In genomic region chr14:34662558-34663088, GRCh38 we compare ENCODE assay signal across 23 cellular contexts. TPM values are rescaled to one million over a fixed set of nuclear protein-coding genes. Genes with fewer than 3 reads are reported as not detected.
A peak's percentile ranks its signal among the peaks of the same experiment; 100 is the strongest.
DNase-seq lines count a peak whose midpoint lies in the region; ATAC-seq and TF ChIP-seq lines count a peak whose summit lies in the region.
"Had no signal": no experiment of that assay in that cellular context is flagged by ENCODE, and none has a peak within 500 bp of the region (broad histone marks: within the 10 kb centered on the region; RNA-seq: fewer than 3 reads in every experiment).

No MANE protein-coding gene starts in this region.

- no TSS peak for BruUV-seq in MCF 10A (replicated peaks; lab: Mats Ljungman, UMichigan)

- DNase-seq in MCF 10A (ENCODE audit: unreplicated experiment), result peak; percentile 47
- no peak for DNase-seq in breast epithelium (ENCODE audit: low spot score in 2 of 2)
- DNase-seq in central memory CD8-positive, alpha-beta T cell (ENCODE audit: low spot score in 2 of 2), result no peak
- DNase-seq in foreskin keratinocyte, result peak in 1 of 2 donors; percentile 42
- DNase-seq: CD4-positive, CD25-positive, alpha-beta regulatory T cell; DMS53; H9; HFFc6; NCI-H1105; NCI-H1436 treated with DMSO at 0.1 percent for 48 hours; NCI-H187 treated with DMSO at 0.1 percent for 48 hours; NCI-H524; NCI-H774; SJCRH30 had no signal

- H3K27ac ChIP-seq in breast epithelium, result no peak overlapping the region
- no peak overlapping the region for H3K27ac ChIP-seq in foreskin keratinocyte
- H3K27ac ChIP-seq: BLaER1, HL-60, KMS-11, SJCRH30 had no signal

- H3K27me3 ChIP-seq in breast epithelium, result no peaks in the 10 kb centered on the region
- no peaks in the 10 kb centered on the region for H3K27me3 ChIP-seq in foreskin keratinocyte
- H3K27me3 ChIP-seq: BLaER1, SJCRH30 had no signal

- no peaks in the 10 kb centered on the region for H3K27me3 Mint-ChIP-seq in MCF 10A (ENCODE audit: insufficient read depth, unreplicated experiment)
- no peaks in the 10 kb centered on the region for H3K27me3 Mint-ChIP-seq in central memory CD8-positive, alpha-beta T cell

- TF ChIP-seq CTCF in MCF 10A (IDR thresholded peaks at IDR 0.05; ENCODE audit: unreplicated experiment) (no peak), breast epithelium (IDR thresholded peaks at IDR 0.05) (no peak), foreskin keratinocyte (conservative IDR thresholded peaks at IDR 0.05) (no peak)

- no peaks in the 10 kb centered on the region for H3K36me3 Mint-ChIP-seq in MCF 10A (ENCODE audit: insufficient read depth, unreplicated experiment)
- no peaks in the 10 kb centered on the region for H3K36me3 Mint-ChIP-seq in central memory CD8-positive, alpha-beta T cell (ENCODE audit: insufficient read depth)
- H3K36me3 Mint-ChIP-seq: CD4-positive, CD25-positive, alpha-beta regulatory T cell; IgD-negative memory B cell had no signal

- no peak for ATAC-seq in central memory CD8-positive, alpha-beta T cell (replicated peaks; ENCODE audit: extremely low read depth, poor library complexity, severe bottlenecking)
- ATAC-seq in foreskin keratinocyte (peak; percentile 56), HG03571 (IDR thresholded peaks at IDR 0.05; ENCODE audit: unreplicated experiment) (no peak), HG02571 (IDR thresholded peaks at IDR 0.05; ENCODE audit: unreplicated experiment) (no peak), HG03280 (IDR thresholded peaks at IDR 0.05; ENCODE audit: unreplicated experiment) (no peak)
- ATAC-seq: SK-N-SH treated with all-trans-retinoic acid at 6 μM for 48 hours had no signal

- peaks cover 9% of the 10 kb centered on the region for H3K9me3 Mint-ChIP-seq in MCF 10A (ENCODE audit: unreplicated experiment)
- peaks cover 6% of the 10 kb centered on the region for H3K9me3 Mint-ChIP-seq in central memory CD8-positive, alpha-beta T cell
- H3K9me3 Mint-ChIP-seq: GM23338, H9 had no signal

- H3K4me1 ChIP-seq in breast epithelium (no peaks in the 10 kb centered on the region), foreskin keratinocyte (peaks cover 25% of the 10 kb centered on the region)

- H3K4me3 Mint-ChIP-seq in MCF 10A (ENCODE audit: unreplicated experiment), result no peak overlapping the region
- no peak overlapping the region for H3K4me3 Mint-ChIP-seq in central memory CD8-positive, alpha-beta T cell
- H3K4me3 Mint-ChIP-seq: CD4-positive, CD25-positive, alpha-beta regulatory T cell; GM23338; H9; HFFc6; IgD-negative memory B cell had no signal

- H3K4me1 Mint-ChIP-seq in MCF 10A (ENCODE audit: insufficient read depth, unreplicated experiment), result peaks cover 23% of the 10 kb centered on the region
- H3K4me1 Mint-ChIP-seq in central memory CD8-positive, alpha-beta T cell, result peaks cover 5% of the 10 kb centered on the region
- H3K4me1 Mint-ChIP-seq: GM23338, H9, IgD-negative memory B cell had no signal

- POLR2A ChIA-PET in MCF 10A (lab: Yijun Ruan, JAX), result interaction anchor here (0.5 to 1.5 kb wide), 7 partner anchors 9 to 384 kb away, joined by 3 to 7 read pairs (median 4); partner anchors contain the start of gene FAM177A1

- H3K27ac Mint-ChIP-seq in MCF 10A (ENCODE audit: low read depth, unreplicated experiment), result no peak overlapping the region
- H3K27ac Mint-ChIP-seq in central memory CD8-positive, alpha-beta T cell (ENCODE audit: low read depth), result peak overlapping the region; percentile 35
- H3K27ac Mint-ChIP-seq: GM23338, HFFc6, IgD-negative memory B cell had no signal

- no peak for TF ChIP-seq POLR2A in breast epithelium (IDR thresholded peaks at IDR 0.05)

- peaks cover 0 to 8% of the 10 kb centered on the region in 2 donors for H3K9me3 ChIP-seq in breast epithelium
- H3K9me3 ChIP-seq: SJCRH30 had no signal

- H3K4me3 ChIP-seq in breast epithelium, result no peak overlapping the region
- H3K4me3 ChIP-seq: BLaER1, GM23338, SJCRH30 had no signal

- CTCF ChIA-PET in MCF 10A (lab: Yijun Ruan, JAX), result interaction anchor here (4.2 kb wide), 1 partner anchor 9 kb away, joined by 14 read pairs; no protein-coding TSS in a partner anchor

- intact Hi-C loops in MCF 10A (cut with micrococcal nuclease) (no loop called here), breast epithelium (cut with DNase I; ENCODE audit: low total_unique reads) (no loop called here)

- no peaks in the 10 kb centered on the region for H3K36me3 ChIP-seq in breast epithelium
- H3K36me3 ChIP-seq: BLaER1, SJCRH30 had no signal

RNA-seq across cellular contexts. Expression of gene SNX6, which starts 32.7 kb away (rescaled TPM):
- 72.5 and 85.9 TPM in 2 replicates for total RNA-seq in MCF 10A (2022)
- total RNA-seq in breast epithelium, result 100 to 1,000 TPM in 2 of 3 donors, 10 to 100 TPM in 1; 64.2 to 129 (median 127) TPM
- total RNA-seq in foreskin keratinocyte, result 91.2 and 101 TPM in 2 replicates
- 45.5 and 48.2 TPM in 2 replicates for polyA plus RNA-seq in foreskin keratinocyte

RNA-seq across cellular contexts. Expression of gene CFL2, which starts 51.8 kb away (rescaled TPM):
- total RNA-seq in MCF 10A (2022), result 39.7 and 53.7 TPM in 2 replicates
- total RNA-seq in breast epithelium, result 10 to 100 TPM; 28.8 to 75.2 (median 34.4) TPM
- 28.5 and 38.2 TPM in 2 replicates for total RNA-seq in foreskin keratinocyte
- polyA plus RNA-seq in foreskin keratinocyte, result 24.5 and 32.9 TPM in 2 replicates
